ENCODE assay signal across 1 cellular context in the genomic region with DNA sequence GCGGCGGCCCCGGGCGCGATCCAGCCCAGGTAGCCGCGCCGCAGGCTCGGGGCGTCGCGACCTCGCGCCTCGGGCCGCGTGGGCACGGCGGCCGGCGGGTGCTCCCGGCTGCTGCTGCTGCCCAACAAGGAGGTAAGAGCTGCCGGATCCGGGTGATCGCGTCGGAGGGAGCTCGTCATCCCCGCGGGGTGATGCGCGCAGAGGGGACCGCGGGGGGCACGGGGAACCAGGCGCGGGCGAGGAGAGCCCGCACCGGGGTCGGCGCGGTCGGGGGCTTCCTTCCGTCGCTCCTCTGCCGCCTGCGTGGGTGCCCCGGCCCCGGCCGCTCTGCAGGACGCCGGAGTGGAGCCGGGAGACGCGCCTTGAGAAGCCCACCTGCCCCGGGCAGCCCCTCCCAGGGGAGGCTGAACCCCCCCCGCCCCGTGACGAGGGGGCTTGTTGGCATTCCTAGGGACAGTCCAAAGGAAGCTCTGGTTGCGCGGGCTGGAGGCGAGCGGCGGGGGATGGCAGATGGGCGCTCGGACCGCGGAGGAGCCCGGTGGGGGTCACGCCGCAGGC.
TF ChIP-seq lines count a peak whose summit lies in the region.

No MANE protein-coding gene starts in this region.

TF ChIP-seq in WTC11, 78 proteins besides CTCF, POLR2A, EP300 and RAD21 (continued from another document):
- TF ChIP-seq CREB1 (CRISPR knock-in tag; IDR thresholded peaks at IDR 0.05) (no peak), SMAD3 (CRISPR knock-in tag; IDR thresholded peaks at IDR 0.05; ENCODE audit: borderline replicate concordance) (no peak), ZNF281 (CRISPR knock-in tag; IDR thresholded peaks at IDR 0.05) (no peak), OVOL2 (CRISPR knock-in tag; IDR thresholded peaks at IDR 0.05; ENCODE audit: borderline replicate concordance) (no peak), NFYB (CRISPR knock-in tag; conservative IDR thresholded peaks at IDR 0.05; ENCODE audit: low read depth) (no peak), TEAD4 (CRISPR knock-in tag; IDR thresholded peaks at IDR 0.05) (no peak), RORB (CRISPR knock-in tag; IDR thresholded peaks at IDR 0.05) (no peak), TP53 (CRISPR knock-in tag; IDR thresholded peaks at IDR 0.05) (peak; percentile 88; the same call in 1 of the 2 replicates), ELF4 (CRISPR knock-in tag; IDR thresholded peaks at IDR 0.05; ENCODE audit: low read depth) (no peak), GTF2I (CRISPR knock-in tag; conservative IDR thresholded peaks at IDR 0.05) (no peak), ZNF232 (CRISPR knock-in tag; IDR thresholded peaks at IDR 0.05) (no peak)
